In the genomic region with DNA sequence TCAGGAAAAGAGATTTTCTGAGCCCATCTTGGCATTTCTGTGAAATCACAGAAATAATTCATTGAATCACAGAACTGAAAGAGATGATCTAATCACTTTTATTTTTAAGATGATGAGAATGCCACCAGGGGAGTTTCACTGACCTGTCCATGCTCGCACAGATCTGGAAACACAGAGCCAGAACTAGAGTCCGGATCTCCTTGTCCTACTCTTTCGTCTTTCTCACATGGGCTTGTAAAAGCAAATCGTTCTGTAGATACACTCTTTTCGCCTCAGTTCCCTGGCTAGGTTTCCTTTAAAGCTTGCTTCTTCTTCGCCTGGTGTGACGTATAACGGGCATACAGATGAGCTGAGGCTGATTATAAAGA, we compare ENCODE assay signal across 8 cellular contexts.
DNase-seq lines count a peak whose midpoint lies in the region; ATAC-seq, FAIRE-seq and TF ChIP-seq lines count a peak whose summit lies in the region.

No MANE protein-coding gene starts in this region.

- H3K4me1 Mint-ChIP-seq in MCF 10A (ENCODE audit: insufficient read depth, unreplicated experiment) = peaks cover 29% of the 10 kb centered on the region

- H3K4me1 ChIP-seq in parathyroid adenoma = no peaks in the 10 kb centered on the region

- intact Hi-C loops in MCF 10A (cut with micrococcal nuclease) = no loop called here

- TF ChIP-seq CTCF in MCF 10A (IDR thresholded peaks at IDR 0.05; ENCODE audit: unreplicated experiment) (no peak), parathyroid adenoma (IDR thresholded peaks at IDR 0.05) (no peak)

- no peak for FAIRE-seq in GM12891 (lab: Jason Lieb, UNC)

- ATAC-seq in GM18867 (IDR thresholded peaks at IDR 0.05; ENCODE audit: unreplicated experiment) (peak; percentile 41), HG02970 (IDR thresholded peaks at IDR 0.05; ENCODE audit: low FRiP score, unreplicated experiment) (peak; percentile 30)

- no peaks in the 10 kb centered on the region for H3K27me3 Mint-ChIP-seq in MCF 10A (ENCODE audit: insufficient read depth, unreplicated experiment)

- DNase-seq in MCF 10A (ENCODE audit: unreplicated experiment) = peak; percentile 47
- no peak for DNase-seq in DMS53 treated with DMSO at 0.1 percent for 48 hours (lab: John Stamatoyannopoulos, UW; ENCODE audit: unreplicated experiment)
- DNase-seq in activated CD4-positive, alpha-beta T cell treated with anti-CD3 and anti-CD28 coated beads for 1 hour = no peak
- no peak for DNase-seq in GM12891 (ENCODE audit: insufficient read length, low spot score)
- DNase-seq in COLO668 (lab: John Stamatoyannopoulos, UW; ENCODE audit: unreplicated experiment) = no peak

- no peak overlapping the region for H3K4me3 ChIP-seq in parathyroid adenoma (ENCODE audit: low read depth, low read length)

- H3K79me2 ChIP-seq in parathyroid adenoma = no peaks in the 10 kb centered on the region

- no peak for TF ChIP-seq POLR2A in GM12891 (IDR thresholded peaks at IDR 0.05; ENCODE audit: low read depth, low read length)

- BruUV-seq in MCF 10A (replicated peaks; lab: Mats Ljungman, UMichigan) = no TSS peak

- H3K9me3 ChIP-seq in parathyroid adenoma (ENCODE audit: control insufficient read depth, low read length) = no peaks in the 10 kb centered on the region

- CTCF ChIA-PET in MCF 10A (lab: Yijun Ruan, JAX) = interaction anchor here (0.5 to 0.9 kb wide), 3 partner anchors 58 to 88 kb away, joined by 3 to 4 read pairs (median 3); no protein-coding TSS in a partner anchor

- H3K27ac ChIP-seq in parathyroid adenoma = peak overlapping the region; percentile 75

- H3K36me3 Mint-ChIP-seq in MCF 10A (ENCODE audit: insufficient read depth, unreplicated experiment) = no peaks in the 10 kb centered on the region

- POLR2A ChIA-PET in MCF 10A (lab: Yijun Ruan, JAX) = interaction anchor here (0.9 to 4.9 kb wide), 10 partner anchors 57 to 138 kb away, joined by 3 to 64 read pairs (median 4); a partner anchor contains a TSS

- no peak overlapping the region for H3K4me2 ChIP-seq in parathyroid adenoma (ENCODE audit: low read length)

- H3K27me3 ChIP-seq in parathyroid adenoma (ENCODE audit: control insufficient read depth, insufficient read depth, low read length) = no peaks in the 10 kb centered on the region

- H3K36me3 ChIP-seq in parathyroid adenoma (ENCODE audit: control insufficient read depth, insufficient read depth, low read length) = no peaks in the 10 kb centered on the region

- H2AFZ ChIP-seq in parathyroid adenoma = no peak overlapping the region

- H3K9ac ChIP-seq in parathyroid adenoma = no peak overlapping the region

- H3K27ac Mint-ChIP-seq in MCF 10A (ENCODE audit: low read depth, unreplicated experiment) = peak overlapping the region; percentile 76

- peak overlapping the region; percentile 70 for H3K4me3 Mint-ChIP-seq in MCF 10A (ENCODE audit: unreplicated experiment)

- no peaks in the 10 kb centered on the region for H3K9me3 Mint-ChIP-seq in MCF 10A (ENCODE audit: unreplicated experiment)

TF ChIP-seq in GM12891, 5 proteins besides CTCF, POLR2A, EP300 and RAD21:
- TF ChIP-seq POU2F2 (IDR thresholded peaks at IDR 0.05; ENCODE audit: low read depth, low read length) = no peak
